In the genomic region with DNA sequence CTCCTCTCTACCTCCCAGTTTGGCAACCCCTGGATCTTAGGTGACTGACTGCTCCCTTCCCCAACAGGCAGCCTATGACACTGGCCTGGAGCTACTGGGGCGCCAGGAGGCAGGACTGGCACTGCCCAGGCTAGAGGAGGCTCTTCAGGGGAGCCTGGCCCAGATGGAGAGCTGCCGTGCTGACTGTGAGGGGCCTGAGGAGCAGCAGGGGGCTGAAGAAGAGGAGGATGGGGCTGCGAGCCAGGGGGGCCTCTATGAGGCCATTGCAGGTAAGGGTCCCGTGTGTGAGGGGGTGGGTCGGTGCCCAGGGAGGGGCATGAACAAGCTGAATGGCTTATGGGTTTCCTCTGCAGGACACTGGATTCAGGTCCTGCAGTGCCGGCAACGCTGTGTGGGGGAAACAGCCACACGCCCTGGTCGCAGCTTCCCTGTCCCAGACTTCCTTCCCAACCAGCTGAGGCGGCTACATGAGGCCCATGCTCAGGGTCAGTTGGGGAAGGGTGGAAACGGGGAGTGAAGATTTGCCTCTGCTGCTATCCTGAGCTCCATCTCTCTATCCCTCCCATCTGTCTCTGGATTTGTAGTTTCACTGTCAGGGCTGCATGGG, we compare ENCODE assay signal across 9 cellular contexts. TPM values are rescaled to one million over a fixed set of nuclear protein-coding genes. Genes with fewer than 3 reads are reported as not detected.
DNase-seq lines count a peak whose midpoint lies in the region; ATAC-seq and TF ChIP-seq lines count a peak whose summit lies in the region.
"Had no signal": no experiment of that assay in that cellular context is flagged by ENCODE, and none has a peak within 500 bp of the region (broad histone marks: within the 10 kb centered on the region; RNA-seq: fewer than 3 reads in every experiment).

No MANE protein-coding gene starts in this region.

- no peaks in the 10 kb centered on the region; the same call in 1 of the 2 replicates for H3K27me3 ChIP-seq in Caco-2 (replicated peaks; ENCODE audit: control insufficient read depth, insufficient read depth, low read length)
- H3K27me3 ChIP-seq in body of pancreas: peaks cover 0 to 1% of the 10 kb centered on the region in 2 donors

- H3K27me3 Mint-ChIP-seq in Caco-2 (ENCODE audit: insufficient read depth, unreplicated experiment) (peaks cover 10% of the 10 kb centered on the region), mesothelial cell of epicardium (ENCODE audit: low read depth) (peaks cover 2% of the 10 kb centered on the region)
- peaks cover 30% of the 10 kb centered on the region for H3K27me3 Mint-ChIP-seq in activated T-helper 2 cell treated with anti-CD3 and anti-CD28 coated beads, Interferon-gamma antibody, Interleukin-2, Interleukin-4, amounts not matched to agents 10 μg/mL and 5 μg/mL and 100 μg/mL, durations not matched to agents 14 hours and 24 hours and 36 hours (ENCODE audit: low read depth)

- CTCF ChIA-PET in Caco-2 (lab: Charles Lee): interaction anchor here (1.2 to 2.2 kb wide), 2 partner anchors 22 to 77 kb away, joined by 4 to 7 read pairs; a partner anchor contains a TSS

- no peak for TF ChIP-seq CTCF in Caco-2 (IDR thresholded peaks at IDR 0.05; ENCODE audit: insufficient read depth in 1 of 2, low read depth in 1 of 2, low read length in 1 of 2, severe bottlenecking in 1 of 2, unreplicated experiment in 1 of 2)
- no peak for TF ChIP-seq CTCF in mesothelial cell of epicardium (IDR thresholded peaks at IDR 0.05; ENCODE audit: unreplicated experiment)
- TF ChIP-seq CTCF in body of pancreas (IDR thresholded peaks at IDR 0.05): no peak

- H3K9me3 ChIP-seq in Caco-2: no peaks in the 10 kb centered on the region
- no peaks in the 10 kb centered on the region for H3K9me3 ChIP-seq in body of pancreas
- H3K9me3 ChIP-seq: heart left ventricle had no signal

- peak overlapping the region in 1 of 4 donors; percentile 76 for H3K27ac ChIP-seq in body of pancreas

- H3K4me1 Mint-ChIP-seq in Caco-2 (ENCODE audit: low read depth, unreplicated experiment) (peaks cover 22% of the 10 kb centered on the region), mesothelial cell of epicardium (peaks cover 20% of the 10 kb centered on the region)
- peaks cover 22% of the 10 kb centered on the region for H3K4me1 Mint-ChIP-seq in activated T-helper 2 cell treated with anti-CD3 and anti-CD28 coated beads, Interferon-gamma antibody, Interleukin-2, Interleukin-4, amounts not matched to agents 10 μg/mL and 5 μg/mL and 100 μg/mL, durations not matched to agents 14 hours and 24 hours and 36 hours (ENCODE audit: low read depth)

- H3K4me1 ChIP-seq in Caco-2: peaks cover 15% of the 10 kb centered on the region
- peaks cover 31% of the 10 kb centered on the region for H3K4me1 ChIP-seq in body of pancreas

- POLR2A ChIA-PET in Caco-2 (lab: Charles Lee): interaction anchor here (0.6 to 1.9 kb wide), 2 partner anchors 21 to 609 kb away, joined by 7 to 9 read pairs; a partner anchor contains a TSS

- H3K36me3 Mint-ChIP-seq in Caco-2 (ENCODE audit: insufficient read depth, unreplicated experiment) (peaks cover 26% of the 10 kb centered on the region), mesothelial cell of epicardium (peaks cover 8% of the 10 kb centered on the region)
- no peaks in the 10 kb centered on the region for H3K36me3 Mint-ChIP-seq in activated T-helper 2 cell treated with anti-CD3 and anti-CD28 coated beads, Interferon-gamma antibody, Interleukin-2, Interleukin-4, amounts not matched to agents 10 μg/mL and 5 μg/mL and 100 μg/mL, durations not matched to agents 14 hours and 24 hours and 36 hours (ENCODE audit: low read depth)

- H3K4me3 Mint-ChIP-seq in Caco-2 (ENCODE audit: unreplicated experiment) (peak overlapping the region; percentile 94), mesothelial cell of epicardium (peak overlapping the region; percentile 93)
- peak overlapping the region; percentile 35 for H3K4me3 Mint-ChIP-seq in activated T-helper 2 cell treated with anti-CD3 and anti-CD28 coated beads, Interferon-gamma antibody, Interleukin-2, Interleukin-4, amounts not matched to agents 10 μg/mL and 5 μg/mL and 100 μg/mL, durations not matched to agents 14 hours and 24 hours and 36 hours (ENCODE audit: low read depth)

- TSS peak; percentile 24 for BruUV-seq in Caco-2 (replicated peaks; lab: Mats Ljungman, UMichigan)

- H3K9me3 Mint-ChIP-seq in Caco-2 (ENCODE audit: unreplicated experiment) (no peaks in the 10 kb centered on the region), mesothelial cell of epicardium (no peaks in the 10 kb centered on the region)
- no peaks in the 10 kb centered on the region for H3K9me3 Mint-ChIP-seq in activated T-helper 2 cell treated with anti-CD3 and anti-CD28 coated beads, Interferon-gamma antibody, Interleukin-2, Interleukin-4, amounts not matched to agents 10 μg/mL and 5 μg/mL and 100 μg/mL, durations not matched to agents 14 hours and 24 hours and 36 hours

- H3K36me3 ChIP-seq in Caco-2 (ENCODE audit: control insufficient read depth, insufficient read depth, low read length) (no peaks in the 10 kb centered on the region; the same call in 1 of the 2 replicates), body of pancreas (replicated peaks in 1 of 2; ENCODE audit: insufficient read depth in 1 of 2, low read depth in 2 of 2) (no peaks in the 10 kb centered on the region)

- TF ChIP-seq POLR2A in body of pancreas (IDR thresholded peaks at IDR 0.05): no peak

- no peak for DNase-seq in Caco-2
- no peak for DNase-seq in activated T-helper 2 cell treated with anti-CD3 and anti-CD28 coated beads, Interferon-gamma antibody, Interleukin-2, Interleukin-4, amounts not matched to agents 10 μg/mL and 5 μg/mL and 100 μg/mL, durations not matched to agents 14 hours and 24 hours and 36 hours (ENCODE audit: low spot score)
- no peak for DNase-seq in mesothelial cell of epicardium (ENCODE audit: low spot score in 2 of 2, unreplicated experiment in 2 of 2)
- no peak for DNase-seq in body of pancreas
- no peak for DNase-seq in NCI-H1436 (lab: John Stamatoyannopoulos, UW)
- no peak for DNase-seq in germinal center (ENCODE audit: low spot score)
- DNase-seq: stimulated activated CD4-positive, alpha-beta T cell treated with anti-CD3 and anti-CD28 coated beads, Interleukin-12 subunit alpha, Interleukin-12 subunit beta, amount 100 ng/mL, for 4 hours; stimulated activated naive CD4-positive, alpha-beta T cell treated with Interleukin-2 at 50 U/mL for 16 hours had no signal

- 81 to 95% methylated on average over 11 of the region's 11 CpGs for WGBS in body of pancreas, 2 donors

- intact Hi-C loops in Caco-2 (cut with micrococcal nuclease; ENCODE audit: unreplicated experiment): no loop called here
- intact Hi-C loops in activated T-helper 2 cell treated with anti-CD3 and anti-CD28 coated beads, Interferon-gamma antibody, Interleukin-2, Interleukin-4, amounts not matched to agents 10 μg/mL and 5 μg/mL and 100 μg/mL, durations not matched to agents 14 hours and 24 hours and 36 hours (cut with micrococcal nuclease): no loop called here
- intact Hi-C loops in body of pancreas (cut with DNase I): no loop called here

- no peak for ATAC-seq in body of pancreas

- H3K27ac Mint-ChIP-seq in Caco-2 (ENCODE audit: unreplicated experiment) (no peak overlapping the region), mesothelial cell of epicardium (no peak overlapping the region)
- no peak overlapping the region for H3K27ac Mint-ChIP-seq in activated T-helper 2 cell treated with anti-CD3 and anti-CD28 coated beads, Interferon-gamma antibody, Interleukin-2, Interleukin-4, amounts not matched to agents 10 μg/mL and 5 μg/mL and 100 μg/mL, durations not matched to agents 14 hours and 24 hours and 36 hours

- H3K4me3 ChIP-seq in Caco-2 (ENCODE audit: low read depth, low read length): no peak overlapping the region
- no peak overlapping the region for H3K4me3 ChIP-seq in body of pancreas

RNA-seq across cellular contexts. Expression of a gene that starts 2.2 kb away (rescaled TPM):
- total RNA-seq in Caco-2 (2022): 25.1 and 25.6 TPM in 2 replicates
- 5.2 and 5.3 TPM in 2 replicates for total RNA-seq in activated T-helper 2 cell treated with anti-CD3 and anti-CD28 coated beads, Interferon-gamma antibody, Interleukin-2, Interleukin-4, amounts not matched to agents 10 μg/mL and 5 μg/mL and 100 μg/mL, durations not matched to agents 14 hours and 24 hours and 36 hours
- total RNA-seq in mesothelial cell of epicardium: 80.7 to 86.2 TPM (median 83.8 TPM) in 3 replicates
- total RNA-seq in body of pancreas: 10 to 100 TPM; 17.6 to 43.2 TPM

RNA-seq across cellular contexts. Expression of a gene that starts 8.8 kb away (rescaled TPM):
- total RNA-seq in Caco-2 (2022): 0.81 and 1.2 TPM in 2 replicates
- 0.11 and 0.30 TPM in 2 replicates for total RNA-seq in activated T-helper 2 cell treated with anti-CD3 and anti-CD28 coated beads, Interferon-gamma antibody, Interleukin-2, Interleukin-4, amounts not matched to agents 10 μg/mL and 5 μg/mL and 100 μg/mL, durations not matched to agents 14 hours and 24 hours and 36 hours
- 10.8 to 11.5 TPM (median 11.0 TPM) in 3 replicates for total RNA-seq in mesothelial cell of epicardium
- under 1 TPM in 1 of 2 donors, not detected in 1; 0.78 TPM for total RNA-seq in body of pancreas

RNA-seq across cellular contexts. Expression of a gene that starts 10.3 kb away (rescaled TPM):
- total RNA-seq in Caco-2 (2022): 3.9 and 5.1 TPM in 2 replicates
- 1.2 and 1.3 TPM in 2 replicates for total RNA-seq in activated T-helper 2 cell treated with anti-CD3 and anti-CD28 coated beads, Interferon-gamma antibody, Interleukin-2, Interleukin-4, amounts not matched to agents 10 μg/mL and 5 μg/mL and 100 μg/mL, durations not matched to agents 14 hours and 24 hours and 36 hours
- 22.9 to 24.3 TPM (median 23.0 TPM) in 3 replicates for total RNA-seq in mesothelial cell of epicardium
- total RNA-seq in body of pancreas: under 1 TPM; 0.33 to 0.52 TPM

RNA-seq across cellular contexts. Expression of a gene that starts 20.7 kb away (rescaled TPM):
- total RNA-seq in Caco-2 (2022): 147 and 152 TPM in 2 replicates
- total RNA-seq in activated T-helper 2 cell treated with anti-CD3 and anti-CD28 coated beads, Interferon-gamma antibody, Interleukin-2, Interleukin-4, amounts not matched to agents 10 μg/mL and 5 μg/mL and 100 μg/mL, durations not matched to agents 14 hours and 24 hours and 36 hours: 41.6 and 42.1 TPM in 2 replicates
- 11.9 to 18.6 TPM (median 14.3 TPM) in 3 replicates for total RNA-seq in mesothelial cell of epicardium
- total RNA-seq in body of pancreas: 1 to 10 TPM in 1 of 2 donors, under 1 TPM in 1; 0.52 to 2.3 TPM

RNA-seq across cellular contexts. Expression of a gene that starts 21.6 kb away (rescaled TPM):
- total RNA-seq in Caco-2 (2022) (226 and 230 TPM in 2 replicates), mesothelial cell of epicardium (119 to 126 TPM (median 122 TPM) in 3 replicates), body of pancreas (10 to 100 TPM; 18.2 to 60.6 TPM)
- 133 and 134 TPM in 2 replicates for total RNA-seq in activated T-helper 2 cell treated with anti-CD3 and anti-CD28 coated beads, Interferon-gamma antibody, Interleukin-2, Interleukin-4, amounts not matched to agents 10 μg/mL and 5 μg/mL and 100 μg/mL, durations not matched to agents 14 hours and 24 hours and 36 hours

Comparison
In these comparisons a context has a peak if more than half of its experiments do, and no peak if none do; other contexts are left out.
1. H3K4me3 Mint-ChIP-seq: peak in every context shown above with its lines; median percentile 94 in Caco-2; 93 in mesothelial cell of epicardium; 35 in activated T-helper 2 cell treated with anti-CD3 and anti-CD28 coated beads, Interferon-gamma antibody, Interleukin-2, Interleukin-4, amounts not matched to agents 10 μg/mL and 5 μg/mL and 100 μg/mL, durations not matched to agents 14 hours and 24 hours and 36 hours.